In genomic region chr2:163736433-163737168, GRCh38 we compare ENCODE assay signal across 8 cellular contexts. TPM values are rescaled to one million over a fixed set of nuclear protein-coding genes. Genes with fewer than 3 reads are reported as not detected.
DNase-seq lines count a peak whose midpoint lies in the region; ATAC-seq and TF ChIP-seq lines count a peak whose summit lies in the region.

No MANE protein-coding gene starts in this region.

- H3K4me1 ChIP-seq in HAP-1 (peaks cover 21% of the 10 kb centered on the region), SJCRH30 (peaks cover 13% of the 10 kb centered on the region), neural progenitor cell (peaks cover 32% of the 10 kb centered on the region), Caco-2 (no peaks in the 10 kb centered on the region)

- peak overlapping the region; percentile 86 for H3K9ac ChIP-seq in neural progenitor cell

- POLR2A ChIA-PET in Caco-2 (lab: Charles Lee) = no interaction called here

- peak overlapping the region; percentile 98 for H3K27ac Mint-ChIP-seq in neural progenitor cell
- no peak overlapping the region for H3K27ac Mint-ChIP-seq in Caco-2 (ENCODE audit: unreplicated experiment)
- no peak overlapping the region for H3K27ac Mint-ChIP-seq in activated naive CD4-positive, alpha-beta T cell treated with anti-CD3 and anti-CD28 coated beads for 36 hours

- H3K4me3 ChIP-seq in HAP-1 = peak overlapping the region; percentile 66
- H3K4me3 ChIP-seq in SJCRH30 = peak overlapping the region; percentile 86
- peak overlapping the region; percentile 92 for H3K4me3 ChIP-seq in neural progenitor cell
- H3K4me3 ChIP-seq in Caco-2 (ENCODE audit: low read depth, low read length) = no peak overlapping the region

- H3K27ac ChIP-seq in SJCRH30 = peak overlapping the region; percentile 97
- peak overlapping the region; percentile 99 for H3K27ac ChIP-seq in neural progenitor cell

- peak overlapping the region; percentile 95 for H3K4me2 ChIP-seq in neural progenitor cell

- H3K36me3 Mint-ChIP-seq in neural progenitor cell (no peaks in the 10 kb centered on the region), Caco-2 (ENCODE audit: insufficient read depth, unreplicated experiment) (peaks cover 6% of the 10 kb centered on the region)
- peaks cover 2% of the 10 kb centered on the region for H3K36me3 Mint-ChIP-seq in activated naive CD4-positive, alpha-beta T cell treated with anti-CD3 and anti-CD28 coated beads for 36 hours (ENCODE audit: low read depth)

- H3F3A ChIP-seq in neural progenitor cell (ENCODE audit: low read depth) = peaks cover 28% of the 10 kb centered on the region

- H3K27me3 ChIP-seq in HAP-1 (ENCODE audit: low read depth) (no peaks in the 10 kb centered on the region), SJCRH30 (no peaks in the 10 kb centered on the region), neural progenitor cell (no peaks in the 10 kb centered on the region), Caco-2 (replicated peaks; ENCODE audit: control insufficient read depth, insufficient read depth, low read length) (no peaks in the 10 kb centered on the region)

- H3K27me3 Mint-ChIP-seq in neural progenitor cell (ENCODE audit: insufficient read depth, low read depth) = peaks cover 4% of the 10 kb centered on the region
- no peaks in the 10 kb centered on the region for H3K27me3 Mint-ChIP-seq in Caco-2 (ENCODE audit: insufficient read depth, unreplicated experiment)
- H3K27me3 Mint-ChIP-seq in activated naive CD4-positive, alpha-beta T cell treated with anti-CD3 and anti-CD28 coated beads for 36 hours (ENCODE audit: low read depth) = peaks cover 22% of the 10 kb centered on the region

- H3K4me3 Mint-ChIP-seq in neural progenitor cell (peak overlapping the region; percentile 90), Caco-2 (ENCODE audit: unreplicated experiment) (no peak overlapping the region)
- H3K4me3 Mint-ChIP-seq in activated naive CD4-positive, alpha-beta T cell treated with anti-CD3 and anti-CD28 coated beads for 36 hours = no peak overlapping the region

- in situ Hi-C loops in HAP-1 (cut with MboI; ENCODE audit: low sequenced_read_pairs) = no loop called here

- no peaks in the 10 kb centered on the region for H3K9me3 Mint-ChIP-seq in neural progenitor cell
- H3K9me3 Mint-ChIP-seq in Caco-2 (ENCODE audit: unreplicated experiment) = peaks cover 11% of the 10 kb centered on the region
- H3K9me3 Mint-ChIP-seq in activated naive CD4-positive, alpha-beta T cell treated with anti-CD3 and anti-CD28 coated beads for 36 hours = no peaks in the 10 kb centered on the region

- H3K4me1 Mint-ChIP-seq in neural progenitor cell = peaks cover 28% of the 10 kb centered on the region
- no peaks in the 10 kb centered on the region for H3K4me1 Mint-ChIP-seq in Caco-2 (ENCODE audit: low read depth, unreplicated experiment)
- H3K4me1 Mint-ChIP-seq in activated naive CD4-positive, alpha-beta T cell treated with anti-CD3 and anti-CD28 coated beads for 36 hours (ENCODE audit: low read depth) = peaks cover 4% of the 10 kb centered on the region

- H3K9me3 ChIP-seq in HAP-1 = no peaks in the 10 kb centered on the region
- no peaks in the 10 kb centered on the region for H3K9me3 ChIP-seq in SJCRH30 (replicated peaks)
- H3K9me3 ChIP-seq in neural progenitor cell (ENCODE audit: low read depth) = no peaks in the 10 kb centered on the region
- H3K9me3 ChIP-seq in Caco-2 = no peaks in the 10 kb centered on the region

- peak; percentile 52 to 81 for DNase-seq in HAP-1 (ENCODE audit: low spot score in 2 of 2)
- peak; percentile 75 to 77 for DNase-seq in SJCRH30
- peak; percentile 29 for DNase-seq in foreskin melanocyte
- peak; percentile 92 for DNase-seq in neural progenitor cell (ENCODE audit: low spot score)
- DNase-seq in cerebellum (ENCODE audit: low spot score) = no peak
- no peak for DNase-seq in Caco-2
- no peak for DNase-seq in activated naive CD4-positive, alpha-beta T cell treated with anti-CD3 and anti-CD28 coated beads for 36 hours

- peak overlapping the region; percentile 28 for H2AFZ ChIP-seq in neural progenitor cell (replicated peaks)

- TF ChIP-seq CTCF in neural progenitor cell (IDR thresholded peaks at IDR 0.05) (peak; percentile 36), Caco-2 (IDR thresholded peaks at IDR 0.05; ENCODE audit: insufficient read depth in 1 of 2, low read depth in 1 of 2, low read length in 1 of 2, severe bottlenecking in 1 of 2, unreplicated experiment in 1 of 2) (no peak)

- no peaks in the 10 kb centered on the region for H3K36me3 ChIP-seq in HAP-1 (replicated peaks)
- no peaks in the 10 kb centered on the region for H3K36me3 ChIP-seq in SJCRH30
- no peaks in the 10 kb centered on the region for H3K36me3 ChIP-seq in neural progenitor cell
- H3K36me3 ChIP-seq in Caco-2 (ENCODE audit: control insufficient read depth, insufficient read depth, low read length) = no peaks in the 10 kb centered on the region

- intact Hi-C loops in Caco-2 (cut with micrococcal nuclease; ENCODE audit: unreplicated experiment) = no loop called here
- intact Hi-C loops in activated naive CD4-positive, alpha-beta T cell treated with anti-CD3 and anti-CD28 coated beads for 36 hours (cut with micrococcal nuclease) = no loop called here

- no peaks in the 10 kb centered on the region for H4K20me1 ChIP-seq in neural progenitor cell (ENCODE audit: low read depth)

- CTCF ChIA-PET in Caco-2 (lab: Charles Lee) = no interaction called here
- CTCF ChIA-PET in activated naive CD4-positive, alpha-beta T cell treated with anti-CD3 and anti-CD28 coated beads for 36 hours (lab: Charles Lee) = no interaction called here

- H3K79me2 ChIP-seq in neural progenitor cell (ENCODE audit: low read depth) = peaks cover 41% of the 10 kb centered on the region

- ATAC-seq in GM21737 (IDR thresholded peaks at IDR 0.05; ENCODE audit: unreplicated experiment) = no peak

- BruUV-seq in Caco-2 (replicated peaks; lab: Mats Ljungman, UMichigan) = no TSS peak

RNA-seq across cellular contexts. Expression of gene FIGN, which starts 0.8 kb away (rescaled TPM):
- 7.2 and 7.3 TPM in 2 replicates for total RNA-seq in SJCRH30 (2014; rRNA removed; shearing (Covaris generic))
- total RNA-seq in neural progenitor cell (ENCODE audit: low replicate concordance) (27.7 and 41.1 TPM in 2 replicates), cerebellum (22.1 TPM), Caco-2 (2022) (not detected in 2 replicates)
- total RNA-seq in activated naive CD4-positive, alpha-beta T cell treated with anti-CD3 and anti-CD28 coated beads for 36 hours = not detected

Comparison
In these comparisons a context has a peak if more than half of its experiments do, and no peak if none do; other contexts are left out.
1. DNase-seq: peak in HAP-1 (2 of 2), SJCRH30 (2 of 2), foreskin melanocyte (single experiment) and neural progenitor cell (single experiment); none in cerebellum (single experiment), Caco-2 (0 of 2) and activated naive CD4-positive, alpha-beta T cell treated with anti-CD3 and anti-CD28 coated beads for 36 hours (single experiment).